10 cellular contexts compared by ENCODE assay signal in the genomic region with DNA sequence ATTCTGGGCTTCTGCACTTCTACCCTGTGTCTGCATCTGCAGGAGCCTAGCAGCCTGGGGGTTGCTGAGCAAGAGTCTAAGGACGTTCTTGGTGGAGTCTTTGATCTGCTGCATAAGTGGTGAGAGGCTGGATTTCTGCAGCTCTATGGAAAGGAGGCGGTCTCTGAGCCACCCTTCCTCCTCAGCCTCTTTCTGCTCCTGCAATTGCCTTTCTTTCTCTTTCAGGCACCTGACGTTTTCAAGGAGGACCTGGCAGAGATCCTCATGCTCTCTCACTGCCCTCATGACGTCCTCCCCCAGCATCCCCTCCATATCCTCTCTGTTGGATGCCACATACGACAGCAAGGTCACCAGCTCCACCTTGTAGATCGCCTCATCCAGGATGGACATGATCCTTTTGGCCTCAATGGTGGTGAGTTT. TPM values are rescaled to one million over a fixed set of nuclear protein-coding genes. Genes with fewer than 3 reads are reported as not detected.
A peak's percentile ranks its signal among the peaks of the same experiment; 100 is the strongest.
DNase-seq lines count a peak whose midpoint lies in the region; ATAC-seq and TF ChIP-seq lines count a peak whose summit lies in the region.
"Had no signal": no experiment of that assay in that cellular context is flagged by ENCODE, and none has a peak within 500 bp of the region (broad histone marks: within the 10 kb centered on the region; RNA-seq: fewer than 3 reads in every experiment).

No MANE protein-coding gene starts in this region.

- CTCF ChIA-PET in PC-3 (lab: Charles Lee), result no interaction called here

- POLR2A ChIA-PET in PC-3 (lab: Charles Lee; ENCODE audit: unreplicated experiment), result no interaction called here

- H3F3A ChIP-seq in PC-3 (ENCODE audit: low read length, unreplicated experiment), result no peaks in the 10 kb centered on the region

- WGBS in heart right ventricle, 2 donors, result 71 to 73% methylated on average over 6 of the region's 6 CpGs

- H3K9me2 ChIP-seq in PC-3 (replicated peaks; ENCODE audit: low read length), result no peaks in the 10 kb centered on the region

- TF ChIP-seq CTCF in heart right ventricle (IDR thresholded peaks at IDR 0.05), result no peak
- TF ChIP-seq CTCF in KMS-11 (conservative IDR thresholded peaks at IDR 0.05; ENCODE audit: low read depth, low read length), result no peak
- TF ChIP-seq CTCF in PC-3 (conservative IDR thresholded peaks at IDR 0.05; ENCODE audit: low read depth, low read length), result no peak

- H3K9ac ChIP-seq in KMS-11 (no peak overlapping the region), PC-3 (ENCODE audit: low read length) (no peak overlapping the region)

- H3K36me3 ChIP-seq in heart right ventricle (no peaks in the 10 kb centered on the region), KMS-11 (ENCODE audit: insufficient read depth) (no peaks in the 10 kb centered on the region), PC-3 (ENCODE audit: low read depth, low read length) (no peaks in the 10 kb centered on the region)

- H3K27me3 ChIP-seq in heart right ventricle (no peaks in the 10 kb centered on the region), KMS-11 (ENCODE audit: insufficient read depth, low read depth) (no peaks in the 10 kb centered on the region), PC-3 (ENCODE audit: low read length) (no peaks in the 10 kb centered on the region)

- BruUV-seq in PC-3 (replicated peaks; lab: Mats Ljungman, UMichigan), result no TSS peak

- peaks cover 4% of the 10 kb centered on the region for H3K9me3 Mint-ChIP-seq in activated naive CD8-positive, alpha-beta T cell treated with anti-CD3 and anti-CD28 coated beads for 36 hours
- peaks cover 0 to 16% of the 10 kb centered on the region in 2 donors for H3K9me3 Mint-ChIP-seq in stimulated activated naive CD8-positive, alpha-beta T cell treated with anti-CD3 and anti-CD28 coated beads, Interleukin-15, amount 100 ng/mL, for 72 hours

- H2AFZ ChIP-seq in KMS-11 (ENCODE audit: low read depth) (peak overlapping the region; percentile 9; the same call in 1 of the 2 replicates), PC-3 (ENCODE audit: low read length) (no peak overlapping the region)

- H4K20me1 ChIP-seq in KMS-11 (ENCODE audit: insufficient read depth) (no peaks in the 10 kb centered on the region), PC-3 (ENCODE audit: low read length) (no peaks in the 10 kb centered on the region)

- no peak overlapping the region for H3K4me3 Mint-ChIP-seq in activated naive CD8-positive, alpha-beta T cell treated with anti-CD3 and anti-CD28 coated beads for 36 hours
- H3K4me3 Mint-ChIP-seq in stimulated activated naive CD8-positive, alpha-beta T cell treated with anti-CD3 and anti-CD28 coated beads, Interleukin-15, amount 100 ng/mL, for 72 hours, result peak overlapping the region; percentile 74 to 89
- H3K4me3 Mint-ChIP-seq: mesothelial cell of epicardium had no signal

- peak overlapping the region in 6 of 10 donors; percentile 54 to 91 (median 71) for H3K27ac ChIP-seq in heart right ventricle
- peak overlapping the region; percentile 61; the same call in 1 of the 2 replicates for H3K27ac ChIP-seq in KMS-11
- no peak overlapping the region for H3K27ac ChIP-seq in PC-3 (ENCODE audit: low read length)
- H3K27ac ChIP-seq: RWPE1 had no signal

- no peaks in the 10 kb centered on the region for H3K27me3 Mint-ChIP-seq in activated naive CD8-positive, alpha-beta T cell treated with anti-CD3 and anti-CD28 coated beads for 36 hours
- no peaks in the 10 kb centered on the region for H3K27me3 Mint-ChIP-seq in stimulated activated naive CD8-positive, alpha-beta T cell treated with anti-CD3 and anti-CD28 coated beads, Interleukin-15, amount 100 ng/mL, for 72 hours

- H3K9me3 ChIP-seq in heart right ventricle (no peaks in the 10 kb centered on the region), PC-3 (ENCODE audit: low read length) (no peaks in the 10 kb centered on the region)

- H3K4me2 ChIP-seq in KMS-11 (peak overlapping the region; percentile 95), PC-3 (ENCODE audit: low read length) (no peak overlapping the region)

- peaks cover 44% of the 10 kb centered on the region for H3K4me1 Mint-ChIP-seq in activated naive CD8-positive, alpha-beta T cell treated with anti-CD3 and anti-CD28 coated beads for 36 hours
- H3K4me1 Mint-ChIP-seq in stimulated activated naive CD8-positive, alpha-beta T cell treated with anti-CD3 and anti-CD28 coated beads, Interleukin-15, amount 100 ng/mL, for 72 hours, result peaks cover 63% of the 10 kb centered on the region

- no peak overlapping the region for H3K4me3 ChIP-seq in heart right ventricle
- H3K4me3 ChIP-seq in KMS-11 (IDR thresholded peaks at IDR 0.05; ENCODE audit: insufficient read depth, low read depth, low read length), result no peak overlapping the region
- no peak overlapping the region for H3K4me3 ChIP-seq in PC-3 (ENCODE audit: low read length)

- intact Hi-C loops in heart right ventricle (cut with DNase I) (no loop called here), cardiac septum (cut with DNase I) (no loop called here), PC-3 (cut with micrococcal nuclease) (no loop called here)

- H3K79me2 ChIP-seq in KMS-11 (ENCODE audit: insufficient read depth, low read depth) (no peaks in the 10 kb centered on the region), PC-3 (ENCODE audit: low read length) (no peaks in the 10 kb centered on the region)

- DNase-seq in heart right ventricle (no peak), cardiac septum (ENCODE audit: low spot score) (no peak), NCI-H1105 (lab: John Stamatoyannopoulos, UW) (no peak), PC-3 (no peak), ureter (ENCODE audit: low spot score) (no peak)
- DNase-seq in activated naive CD8-positive, alpha-beta T cell treated with anti-CD3 and anti-CD28 coated beads for 36 hours, result peak; percentile 22
- peak; percentile 25 to 31 for DNase-seq in stimulated activated naive CD8-positive, alpha-beta T cell treated with anti-CD3 and anti-CD28 coated beads, Interleukin-15, amount 100 ng/mL, for 72 hours

- peaks cover 5% of the 10 kb centered on the region for H3K36me3 Mint-ChIP-seq in activated naive CD8-positive, alpha-beta T cell treated with anti-CD3 and anti-CD28 coated beads for 36 hours

- H3K4me1 ChIP-seq in heart right ventricle (peaks cover 0 to 74% (median 19%) of the 10 kb centered on the region in 9 donors), KMS-11 (ENCODE audit: low read depth, poor library complexity, severe bottlenecking) (peaks cover 60% of the 10 kb centered on the region), PC-3 (ENCODE audit: insufficient read depth, low read length) (no peaks in the 10 kb centered on the region)

- ATAC-seq in heart right ventricle (peak in 2 of 8 donors; percentile 10 to 11), PC-3 (no peak)
- peak; percentile 4 for ATAC-seq in stimulated activated naive CD8-positive, alpha-beta T cell treated with anti-CD3 and anti-CD28 coated beads, Interleukin-15, amount 100 ng/mL, for 72 hours

- H3K27ac Mint-ChIP-seq in activated naive CD8-positive, alpha-beta T cell treated with anti-CD3 and anti-CD28 coated beads for 36 hours, result peak overlapping the region; percentile 97
- H3K27ac Mint-ChIP-seq in stimulated activated naive CD8-positive, alpha-beta T cell treated with anti-CD3 and anti-CD28 coated beads, Interleukin-15, amount 100 ng/mL, for 72 hours, result peak overlapping the region; percentile 84 to 98
- H3K27ac Mint-ChIP-seq: mesothelial cell of epicardium had no signal

RNA-seq across cellular contexts. Expression of a gene that starts 13.6 kb away (rescaled TPM):
- 100 to 1,000 TPM in 8 of 10 donors, 10 to 100 TPM in 2; 81.9 to 163 (median 127) TPM for total RNA-seq in heart right ventricle
- polyA plus RNA-seq in heart right ventricle, result 100 to 1,000 TPM in 1 of 2 donors, 10 to 100 TPM in 1; 16.4 to 147 TPM
- 77.1 TPM for total RNA-seq in cardiac septum
- 10 to 100 TPM; 20.5 to 25.0 TPM for total RNA-seq in activated naive CD8-positive, alpha-beta T cell treated with anti-CD3 and anti-CD28 coated beads for 36 hours
- 19.0 and 29.3 TPM in 2 replicates for total RNA-seq in PC-3 (2014; rRNA removed)
- 133 TPM for total RNA-seq in ureter

RNA-seq across cellular contexts. Expression of a gene that starts 22.1 kb away (rescaled TPM):
- total RNA-seq in heart right ventricle (10 to 100 TPM; 11.9 to 20.8 (median 14.4) TPM), cardiac septum (11.0 TPM), PC-3 (2014; rRNA removed) (66.8 and 71.6 TPM in 2 replicates), ureter (11.6 TPM)
- 1 to 10 TPM; 8.0 to 9.9 TPM for polyA plus RNA-seq in heart right ventricle
- total RNA-seq in activated naive CD8-positive, alpha-beta T cell treated with anti-CD3 and anti-CD28 coated beads for 36 hours, result 10 to 100 TPM; 28.9 to 31.1 TPM

RNA-seq across cellular contexts. Expression of a gene that starts 22.4 kb away (rescaled TPM):
- total RNA-seq in heart right ventricle (10 to 100 TPM; 33.3 to 46.5 (median 37.5) TPM), cardiac septum (35.5 TPM), PC-3 (2014; rRNA removed) (158 and 309 TPM in 2 replicates), ureter (65.2 TPM)
- 10 to 100 TPM; 16.5 to 52.7 TPM for polyA plus RNA-seq in heart right ventricle
- total RNA-seq in activated naive CD8-positive, alpha-beta T cell treated with anti-CD3 and anti-CD28 coated beads for 36 hours, result 100 to 1,000 TPM; 136 to 145 TPM

RNA-seq across cellular contexts. Expression of a gene that starts 58.1 kb away (rescaled TPM):
- total RNA-seq in heart right ventricle (not detected), cardiac septum (not detected), PC-3 (2014; rRNA removed) (not detected in 2 replicates), ureter (not detected)
- polyA plus RNA-seq in heart right ventricle, result under 1 TPM in 1 of 2 donors, not detected in 1; 0.10 TPM
- total RNA-seq in activated naive CD8-positive, alpha-beta T cell treated with anti-CD3 and anti-CD28 coated beads for 36 hours, result 1 to 10 TPM in 1 of 2 experiments, under 1 TPM in 1; 0.16 to 1.0 TPM
- total RNA-seq: mesothelial cell of epicardium had no signal

Comparison
In these comparisons a context has a peak if more than half of its experiments do, and no peak if none do; other contexts are left out.
1. DNase-seq: peak in activated naive CD8-positive, alpha-beta T cell treated with anti-CD3 and anti-CD28 coated beads for 36 hours (single experiment) and stimulated activated naive CD8-positive, alpha-beta T cell treated with anti-CD3 and anti-CD28 coated beads, Interleukin-15, amount 100 ng/mL, for 72 hours (2 of 2); none in heart right ventricle (0 of 2), cardiac septum (single experiment), NCI-H1105 (single experiment), PC-3 (single experiment) and ureter (single experiment).